28 cellular contexts compared by ENCODE assay signal in the genomic region with DNA sequence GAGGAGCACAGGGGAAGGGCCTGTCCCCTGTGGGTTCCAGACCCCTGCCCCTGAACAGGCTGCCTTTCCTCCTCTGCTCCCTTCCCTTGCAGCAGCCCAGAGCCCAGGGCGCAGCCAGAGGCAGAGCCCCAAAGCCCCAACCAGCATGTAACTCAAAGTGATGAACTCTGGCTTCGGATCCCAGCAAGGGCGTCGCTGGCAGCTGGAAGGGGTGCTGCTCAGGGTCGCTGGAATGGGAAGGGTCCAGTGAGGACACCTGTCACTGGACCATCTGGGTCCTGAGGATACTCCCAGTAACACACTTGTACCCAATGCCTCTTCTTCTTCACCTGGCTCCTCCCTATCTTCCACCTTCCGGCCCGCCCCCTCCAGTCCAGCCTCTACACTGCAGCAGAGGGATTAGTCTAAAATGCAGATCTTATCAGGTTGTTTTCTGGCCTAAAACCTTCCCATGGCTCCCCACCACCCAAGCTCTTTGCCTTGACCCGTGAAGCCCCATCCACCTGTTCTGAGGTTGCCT.
"Had no signal": no experiment of that assay in that cellular context is flagged by ENCODE, and none has a peak within 500 bp of the region (broad histone marks: within the 10 kb centered on the region; RNA-seq: fewer than 3 reads in every experiment).

No MANE protein-coding gene starts in this region.

- H3K27ac Mint-ChIP-seq: dendritic cell treated with granulocyte-macrophage colony-stimulating factor and Interleukin-4, amounts not matched to agents 40 ng/mL and 50 ng/mL, for 4 days; effector memory CD8-positive, alpha-beta T cell; endodermal cell had no signal

- H3K4me1 ChIP-seq: colonic mucosa, foreskin keratinocyte had no signal

- H3K9me3 ChIP-seq: colonic mucosa, esophagus muscularis mucosa, esophagus squamous epithelium, gastrocnemius medialis, gastroesophageal sphincter, heart left ventricle, heart right ventricle had no signal

- H3K27ac ChIP-seq: colonic mucosa, coronary artery, dorsolateral prefrontal cortex, epithelial cell of prostate, esophagus muscularis mucosa, esophagus squamous epithelium, foreskin keratinocyte, gastrocnemius medialis, gastroesophageal sphincter, heart left ventricle, heart right ventricle had no signal

- H3K9me3 Mint-ChIP-seq: dendritic cell treated with granulocyte-macrophage colony-stimulating factor and Interleukin-4, amounts not matched to agents 40 ng/mL and 50 ng/mL, for 4 days; effector memory CD8-positive, alpha-beta T cell; endodermal cell had no signal

- H3K36me3 ChIP-seq: colonic mucosa, esophagus muscularis mucosa, esophagus squamous epithelium, gastrocnemius medialis, gastroesophageal sphincter, heart left ventricle, heart right ventricle had no signal

- H3K4me3 Mint-ChIP-seq: dendritic cell treated with granulocyte-macrophage colony-stimulating factor and Interleukin-4, amounts not matched to agents 40 ng/mL and 50 ng/mL, for 4 days; effector memory CD8-positive, alpha-beta T cell; endodermal cell had no signal

- H3K4me1 Mint-ChIP-seq: endodermal cell had no signal

- FAIRE-seq: colon, endometrium, endothelial cell of umbilical vein, frontal cortex had no signal

- ATAC-seq: effector memory CD8-positive, alpha-beta T cell; esophagus mucosa; foreskin keratinocyte; gastrocnemius medialis; gastroesophageal sphincter; heart left ventricle; heart right ventricle had no signal

- DNase-seq: colonic mucosa; cortex of kidney; dermis blood vessel endothelial cell; dorsolateral prefrontal cortex; effector CD4-positive, alpha-beta T cell; effector CD8-positive, alpha-beta T cell; effector memory CD4-positive, alpha-beta T cell; effector memory CD8-positive, alpha-beta T cell; endodermal cell; erythroblast; esophagus squamous epithelium; foreskin fibroblast; foreskin keratinocyte; foreskin melanocyte; gastrocnemius medialis; glutamatergic neuron; heart left ventricle; heart right ventricle had no signal

- H3K4me3 ChIP-seq: colonic mucosa, coronary artery, dorsolateral prefrontal cortex, esophagus muscularis mucosa, esophagus squamous epithelium, gastrocnemius medialis, gastroesophageal sphincter, heart left ventricle, heart right ventricle had no signal
